ENCODE assay signal across 27 cellular contexts in genomic region chr10:65719790-65720189, GRCh38.
"Had no signal": no experiment of that assay in that cellular context is flagged by ENCODE, and none has a peak within 500 bp of the region (broad histone marks: within the 10 kb centered on the region; RNA-seq: fewer than 3 reads in every experiment).

No MANE protein-coding gene starts in this region.

- ATAC-seq: activated naive CD4-positive, alpha-beta T cell treated with anti-CD3 and anti-CD28 coated beads, Interleukin-2, amount 50 U/mL, for 72 hours; activated T-cell treated with anti-CD3 and anti-CD28 coated beads, Interleukin-2, amount 50 U/mL, for 4 hours; body of pancreas; SK-N-SH treated with all-trans-retinoic acid at 6 μM for 48 hours; T-cell; T-helper 17 cell had no signal

- H3K27me3 ChIP-seq: adrenal gland, body of pancreas, breast epithelium had no signal

- H3K36me3 ChIP-seq: adrenal gland, breast epithelium had no signal

- H3K9ac ChIP-seq: KMS-11 had no signal

- DNase-seq: activated B cell treated with CpG ODN at 0.5 μM for 24 hours; activated CD4-positive, alpha-beta memory T cell treated with anti-CD3 and anti-CD28 coated beads for 36 hours; activated CD4-positive, alpha-beta T cell treated with anti-CD3 and anti-CD28 coated beads for 4 hours; activated CD4-positive, alpha-beta T cell treated with anti-CD3 and anti-CD28 coated beads, Interleukin-2, amount 50 U/mL, for 1 hour; activated CD4-positive, CD25-positive, alpha-beta regulatory T cell treated with anti-CD3 and anti-CD28 coated beads, Interleukin-2, amount 50 U/mL, for 72 hours; activated CD8-positive, alpha-beta memory T cell treated with anti-CD3 and anti-CD28 coated beads, Interleukin-2, amount 50 U/mL, for 4 hours; activated gamma-delta T cell treated with Interleukin-2 at 50 U/mL for 16 hours; activated naive CD4-positive, alpha-beta T cell treated with anti-CD3 and anti-CD28 coated beads for 36 hours; activated T-cell treated with anti-CD3 and anti-CD28 coated beads for 4 hours; activated T-cell treated with anti-CD3 and anti-CD28 coated beads, Interleukin-2, amount 50 U/mL, for 4 hours; adrenal gland; body of pancreas; NCI-H1105 treated with DMSO at 0.1 percent for 48 hours; NCI-H1436; NCI-H1694; NCI-H2029; NCI-H345; NCI-H524 treated with DMSO at 0.1 percent for 48 hours; OCI-M1; SHP77 treated with DMSO at 0.1 percent for 48 hours; T-cell; T-helper 17 cell had no signal

- H3K4me2 ChIP-seq: KMS-11 had no signal

- H3K4me1 ChIP-seq: adrenal gland, body of pancreas, breast epithelium had no signal

- H3K9me3 ChIP-seq: adrenal gland, body of pancreas, breast epithelium had no signal

- H3K4me3 ChIP-seq: adrenal gland, body of pancreas, breast epithelium had no signal

- H3K27ac ChIP-seq: adrenal gland, body of pancreas, breast epithelium, KMS-11, VCaP had no signal
